1 cellular context compared by ENCODE assay signal in the genomic region with DNA sequence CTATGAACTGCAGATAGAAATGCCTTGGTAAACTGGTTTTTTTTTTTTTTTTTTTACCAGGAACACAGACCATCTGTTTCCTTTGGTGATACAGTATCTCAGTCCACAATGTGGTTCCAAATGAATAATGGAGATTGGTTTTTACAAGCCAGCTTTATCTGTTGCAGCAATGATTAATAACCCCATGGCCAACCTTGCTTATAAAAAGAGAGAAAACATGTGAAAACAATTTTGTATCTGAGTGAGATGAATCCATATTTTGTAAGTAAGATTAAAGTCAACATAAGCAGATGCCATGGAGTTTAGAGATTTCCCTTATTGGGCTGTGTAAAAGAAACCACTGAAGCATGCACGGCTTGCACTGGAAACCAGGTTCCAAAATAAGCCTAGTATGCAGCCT.
TF ChIP-seq lines count a peak whose summit lies in the region.

No MANE protein-coding gene starts in this region.

TF ChIP-seq in GM23338, 12 proteins besides CTCF, POLR2A, EP300 and RAD21 (continued from another document):
- TF ChIP-seq, protein P1, sequence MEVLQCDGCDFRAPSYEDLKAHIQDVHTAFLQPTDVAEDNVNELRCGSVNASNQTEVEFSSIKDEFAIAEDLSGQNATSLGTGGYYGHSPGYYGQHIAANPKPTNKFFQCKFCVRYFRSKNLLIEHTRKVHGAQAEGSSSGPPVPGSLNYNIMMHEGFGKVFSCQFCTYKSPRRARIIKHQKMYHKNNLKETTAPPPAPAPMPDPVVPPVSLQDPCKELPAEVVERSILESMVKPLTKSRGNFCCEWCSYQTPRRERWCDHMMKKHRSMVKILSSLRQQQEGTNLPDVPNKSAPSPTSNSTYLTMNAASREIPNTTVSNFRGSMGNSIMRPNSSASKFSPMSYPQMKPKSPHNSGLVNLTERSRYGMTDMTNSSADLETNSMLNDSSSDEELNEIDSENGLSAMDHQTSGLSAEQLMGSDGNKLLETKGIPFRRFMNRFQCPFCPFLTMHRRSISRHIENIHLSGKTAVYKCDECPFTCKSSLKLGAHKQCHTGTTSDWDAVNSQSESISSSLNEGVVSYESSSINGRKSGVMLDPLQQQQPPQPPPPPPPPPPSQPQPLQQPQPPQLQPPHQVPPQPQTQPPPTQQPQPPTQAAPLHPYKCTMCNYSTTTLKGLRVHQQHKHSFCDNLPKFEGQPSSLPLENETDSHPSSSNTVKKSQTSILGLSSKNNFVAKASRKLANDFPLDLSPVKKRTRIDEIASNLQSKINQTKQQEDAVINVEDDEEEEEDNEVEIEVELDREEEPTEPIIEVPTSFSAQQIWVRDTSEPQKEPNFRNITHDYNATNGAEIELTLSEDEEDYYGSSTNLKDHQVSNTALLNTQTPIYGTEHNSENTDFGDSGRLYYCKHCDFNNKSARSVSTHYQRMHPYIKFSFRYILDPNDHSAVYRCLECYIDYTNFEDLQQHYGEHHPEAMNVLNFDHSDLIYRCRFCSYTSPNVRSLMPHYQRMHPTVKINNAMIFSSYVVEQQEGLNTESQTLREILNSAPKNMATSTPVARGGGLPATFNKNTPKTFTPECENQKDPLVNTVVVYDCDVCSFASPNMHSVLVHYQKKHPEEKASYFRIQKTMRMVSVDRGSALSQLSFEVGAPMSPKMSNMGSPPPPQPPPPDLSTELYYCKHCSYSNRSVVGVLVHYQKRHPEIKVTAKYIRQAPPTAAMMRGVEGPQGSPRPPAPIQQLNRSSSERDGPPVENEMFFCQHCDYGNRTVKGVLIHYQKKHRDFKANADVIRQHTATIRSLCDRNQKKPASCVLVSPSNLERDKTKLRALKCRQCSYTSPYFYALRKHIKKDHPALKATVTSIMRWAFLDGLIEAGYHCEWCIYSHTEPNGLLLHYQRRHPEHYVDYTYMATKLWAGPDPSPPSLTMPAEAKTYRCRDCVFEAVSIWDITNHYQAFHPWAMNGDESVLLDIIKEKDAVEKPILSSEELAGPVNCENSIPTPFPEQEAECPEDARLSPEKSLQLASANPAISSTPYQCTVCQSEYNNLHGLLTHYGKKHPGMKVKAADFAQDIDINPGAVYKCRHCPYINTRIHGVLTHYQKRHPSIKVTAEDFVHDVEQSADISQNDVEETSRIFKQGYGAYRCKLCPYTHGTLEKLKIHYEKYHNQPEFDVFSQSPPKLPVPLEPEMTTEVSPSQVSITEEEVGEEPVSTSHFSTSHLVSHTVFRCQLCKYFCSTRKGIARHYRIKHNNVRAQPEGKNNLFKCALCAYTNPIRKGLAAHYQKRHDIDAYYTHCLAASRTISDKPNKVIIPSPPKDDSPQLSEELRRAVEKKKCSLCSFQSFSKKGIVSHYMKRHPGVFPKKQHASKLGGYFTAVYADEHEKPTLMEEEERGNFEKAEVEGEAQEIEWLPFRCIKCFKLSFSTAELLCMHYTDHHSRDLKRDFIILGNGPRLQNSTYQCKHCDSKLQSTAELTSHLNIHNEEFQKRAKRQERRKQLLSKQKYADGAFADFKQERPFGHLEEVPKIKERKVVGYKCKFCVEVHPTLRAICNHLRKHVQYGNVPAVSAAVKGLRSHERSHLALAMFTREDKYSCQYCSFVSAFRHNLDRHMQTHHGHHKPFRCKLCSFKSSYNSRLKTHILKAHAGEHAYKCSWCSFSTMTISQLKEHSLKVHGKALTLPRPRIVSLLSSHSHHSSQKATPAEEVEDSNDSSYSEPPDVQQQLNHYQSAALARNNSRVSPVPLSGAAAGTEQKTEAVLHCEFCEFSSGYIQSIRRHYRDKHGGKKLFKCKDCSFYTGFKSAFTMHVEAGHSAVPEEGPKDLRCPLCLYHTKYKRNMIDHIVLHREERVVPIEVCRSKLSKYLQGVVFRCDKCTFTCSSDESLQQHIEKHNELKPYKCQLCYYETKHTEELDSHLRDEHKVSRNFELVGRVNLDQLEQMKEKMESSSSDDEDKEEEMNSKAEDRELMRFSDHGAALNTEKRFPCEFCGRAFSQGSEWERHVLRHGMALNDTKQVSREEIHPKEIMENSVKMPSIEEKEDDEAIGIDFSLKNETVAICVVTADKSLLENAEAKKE (CRISPR knock-in tag; IDR thresholded peaks at IDR 0.05), result no peak
- TF ChIP-seq STAT1 (IDR thresholded peaks at IDR 0.05; ENCODE audit: unreplicated experiment) (no peak), JUNB (IDR thresholded peaks at IDR 0.05; ENCODE audit: unreplicated experiment) (no peak), POLR2AphosphoS5 (IDR thresholded peaks at IDR 0.05; ENCODE audit: low read depth) (no peak), EZH2 (IDR thresholded peaks at IDR 0.05; ENCODE audit: low read depth, unreplicated experiment) (no peak), CREB1 (CRISPR knock-in tag; IDR thresholded peaks at IDR 0.05; ENCODE audit: low read depth) (no peak), NANOG (IDR thresholded peaks at IDR 0.05; ENCODE audit: borderline replicate concordance) (no peak)
